Comparison of ENCODE assay signal across 1 cellular context in genomic region chr18:2571200-2572143, GRCh38.
A peak's percentile ranks its signal among the peaks of the same experiment; 100 is the strongest.
TF ChIP-seq lines count a peak whose summit lies in the region.

Gene METTL4 (minus strand): TSS chr18:2571505. CDS start chr18:2567216, 4,289 bp downstream.
Gene NDC80 (plus strand): TSS chr18:2571557. CDS start chr18:2572986, 1,429 bp downstream.

TF ChIP-seq in K562, 482 proteins besides CTCF, POLR2A, EP300 and RAD21 (continued from another document):
- TF ChIP-seq ZC3H4 (CRISPR knock-in tag; IDR thresholded peaks at IDR 0.05; ENCODE audit: borderline replicate concordance) (peak; percentile 48; the same call in 1 of the 2 replicates), HDAC2 (IDR thresholded peaks at IDR 0.05) (peak; percentile 45; the same call in 1 of the 2 replicates), SFPQ (IDR thresholded peaks at IDR 0.05; ENCODE audit: low read depth, low read length) (no peak), SIX5 (IDR thresholded peaks at IDR 0.05; ENCODE audit: borderline replicate concordance in 1 of 2, insufficient read depth in 1 of 2, low read depth in 1 of 2, low read length in 2 of 2) (peak; percentile 61 to 68; a peak in 3 of 4 replicates), PHB2 (IDR thresholded peaks at IDR 0.05; ENCODE audit: low read depth) (peak; percentile 40; the same call in 1 of the 2 replicates), SP1 (CRISPR knock-in tag; IDR thresholded peaks at IDR 0.05) (peak; percentile 92), ETS1 (conservative IDR thresholded peaks at IDR 0.05; ENCODE audit: control insufficient read depth, low read depth, low read length) (no peak)
- TF ChIP-seq, protein P1, sequence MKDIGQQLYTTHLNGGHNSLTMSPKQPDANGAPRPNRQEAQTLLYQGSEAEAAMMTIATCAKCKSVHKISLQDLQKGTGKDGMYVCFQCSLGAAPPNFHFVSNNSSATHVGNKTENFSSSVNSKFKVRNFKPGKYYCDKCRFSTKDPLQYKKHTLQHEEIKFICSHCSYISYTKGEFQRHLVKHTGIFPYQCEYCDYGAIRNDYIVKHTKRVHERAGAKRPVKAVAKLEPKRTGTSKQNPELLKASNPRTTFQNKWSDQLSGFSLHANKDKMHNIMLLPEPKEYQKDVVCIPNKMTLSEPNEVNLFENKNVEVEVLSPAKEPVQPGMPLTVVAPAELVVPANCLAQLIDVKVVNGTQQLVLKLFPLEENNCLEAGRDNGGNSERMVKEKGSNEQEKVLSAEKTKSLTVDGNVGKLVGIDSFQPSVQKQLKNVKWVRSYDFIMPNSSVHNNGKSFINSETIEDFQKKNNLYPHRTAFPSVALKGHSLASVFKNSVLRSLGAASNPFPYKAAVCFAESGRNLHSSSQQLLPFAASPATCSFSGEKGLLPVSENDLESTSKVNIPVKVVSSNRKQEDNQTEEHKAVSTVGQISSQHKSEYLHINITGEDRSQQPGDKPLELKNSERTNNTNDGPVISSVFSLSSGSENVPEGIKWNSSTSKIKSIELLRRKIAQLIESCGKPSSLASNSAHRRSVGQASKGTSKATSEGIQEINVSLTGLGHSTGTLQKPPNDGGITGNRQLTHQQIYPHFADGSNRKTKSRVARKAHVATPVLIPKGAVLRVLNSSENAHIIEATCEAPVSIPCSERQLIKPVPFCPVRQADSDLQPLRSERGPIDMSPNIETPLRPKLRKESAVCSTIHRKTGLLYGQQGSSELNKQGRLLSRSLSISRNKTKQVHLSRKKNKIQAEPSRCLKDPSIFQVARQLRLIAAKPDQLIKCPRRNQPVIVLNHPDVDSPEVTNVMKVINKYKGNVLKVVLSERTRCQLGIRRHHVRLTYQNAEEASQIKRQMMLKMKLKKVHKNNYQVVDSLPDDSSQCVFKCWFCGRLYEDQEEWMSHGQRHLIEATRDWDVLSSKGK (CRISPR knock-in tag; IDR thresholded peaks at IDR 0.05), result no peak
- TF ChIP-seq, protein P2, sequence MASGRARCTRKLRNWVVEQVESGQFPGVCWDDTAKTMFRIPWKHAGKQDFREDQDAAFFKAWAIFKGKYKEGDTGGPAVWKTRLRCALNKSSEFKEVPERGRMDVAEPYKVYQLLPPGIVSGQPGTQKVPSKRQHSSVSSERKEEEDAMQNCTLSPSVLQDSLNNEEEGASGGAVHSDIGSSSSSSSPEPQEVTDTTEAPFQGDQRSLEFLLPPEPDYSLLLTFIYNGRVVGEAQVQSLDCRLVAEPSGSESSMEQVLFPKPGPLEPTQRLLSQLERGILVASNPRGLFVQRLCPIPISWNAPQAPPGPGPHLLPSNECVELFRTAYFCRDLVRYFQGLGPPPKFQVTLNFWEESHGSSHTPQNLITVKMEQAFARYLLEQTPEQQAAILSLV (tag; IDR thresholded peaks at IDR 0.05), result no peak
